In the genomic region with DNA sequence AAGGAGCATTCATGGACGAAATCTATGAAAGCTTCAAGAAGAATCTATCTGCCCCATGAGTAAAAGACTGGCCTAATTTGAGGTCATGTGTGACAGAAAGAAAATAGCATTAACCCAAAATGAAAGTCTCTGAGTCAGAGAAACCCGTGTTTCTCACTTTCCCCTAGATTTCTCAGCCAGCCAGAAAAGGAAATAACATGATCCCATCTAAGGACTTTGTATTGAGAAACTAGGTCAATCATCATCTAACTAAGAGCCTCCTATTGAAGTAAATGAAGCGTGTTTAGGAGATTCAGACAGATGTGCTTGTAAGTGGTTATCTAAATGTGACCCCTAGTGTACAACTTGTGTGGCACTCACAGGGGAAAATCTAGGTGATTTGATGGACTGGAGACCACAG, we compare ENCODE assay signal across 11 cellular contexts.
DNase-seq lines count a peak whose midpoint lies in the region; ATAC-seq, FAIRE-seq and TF ChIP-seq lines count a peak whose summit lies in the region.
"Had no signal": no experiment of that assay in that cellular context is flagged by ENCODE, and none has a peak within 500 bp of the region (broad histone marks: within the 10 kb centered on the region; RNA-seq: fewer than 3 reads in every experiment).

No MANE protein-coding gene starts in this region.

- H4K20me1 ChIP-seq in smooth muscle cell (ENCODE audit: low read depth), result no peaks in the 10 kb centered on the region

- H3K36me3 ChIP-seq in smooth muscle cell (ENCODE audit: low read depth), result no peaks in the 10 kb centered on the region

- H3K4me1 ChIP-seq in smooth muscle cell (ENCODE audit: low read depth), result peaks cover 16% of the 10 kb centered on the region

- peaks cover 5% of the 10 kb centered on the region for H3K4me1 Mint-ChIP-seq in activated T-helper 17 cell treated with anti-CD3 and anti-CD28 coated beads, Interleukin-2, amount 50 U/mL, for 72 hours
- H3K4me1 Mint-ChIP-seq in stimulated activated memory B cell treated with anti-CD40 and anti-IgM and Interleukin-4, amounts not matched to agents 10 μg/mL and 1 μg/mL and 100 μg/mL, for 72 hours, result no peaks in the 10 kb centered on the region
- H3K4me1 Mint-ChIP-seq in immature natural killer cell, result no peaks in the 10 kb centered on the region
- H3K4me1 Mint-ChIP-seq: activated CD4-positive, alpha-beta T cell treated with anti-CD3 and anti-CD28 coated beads, Interleukin-2, amount 10 ng/mL, durations not matched to agents 7 days and 5 days had no signal

- H3K9me3 Mint-ChIP-seq in activated T-helper 17 cell treated with anti-CD3 and anti-CD28 coated beads, Interleukin-2, amount 50 U/mL, for 72 hours, result peaks cover 3% of the 10 kb centered on the region
- H3K9me3 Mint-ChIP-seq in stimulated activated memory B cell treated with anti-CD40 and anti-IgM and Interleukin-4, amounts not matched to agents 10 μg/mL and 1 μg/mL and 100 μg/mL, for 72 hours, result peaks cover 6% of the 10 kb centered on the region
- H3K9me3 Mint-ChIP-seq in immature natural killer cell, result peaks cover 0 to 5% (median 1%) of the 10 kb centered on the region in 6 donors
- H3K9me3 Mint-ChIP-seq: activated CD4-positive, alpha-beta T cell treated with anti-CD3 and anti-CD28 coated beads, Interleukin-2, amount 10 ng/mL, durations not matched to agents 7 days and 5 days had no signal

- WGBS in smooth muscle cell (ENCODE audit: low lambda C conversion rate), result 48% methylated on average over 3 of the region's 3 CpGs

- peak overlapping the region; percentile 51 for H2AFZ ChIP-seq in smooth muscle cell (ENCODE audit: low read depth)

- DNase-seq in H54 (ENCODE audit: insufficient read length, low spot score), result no peak
- no peak for DNase-seq in smooth muscle cell (lab: John Stamatoyannopoulos, UW; ENCODE audit: unreplicated experiment)
- no peak for DNase-seq in AML-193 (lab: John Stamatoyannopoulos, UW)
- DNase-seq in immature natural killer cell, result no peak
- DNase-seq: activated CD4-positive, alpha-beta T cell treated with anti-CD3 and anti-CD28 coated beads, Interleukin-2, amount 10 ng/mL, durations not matched to agents 7 days and 5 days; amygdala; KBM-7; substantia nigra had no signal

- TF ChIP-seq CTCF in smooth muscle cell (IDR thresholded peaks at IDR 0.05; ENCODE audit: borderline replicate concordance, insufficient read depth, poor library complexity, severe bottlenecking), result no peak

- peak; percentile 30 for FAIRE-seq in H54 (lab: Jason Lieb, UNC)

- no peaks in the 10 kb centered on the region for H3K27me3 ChIP-seq in smooth muscle cell (ENCODE audit: low read depth)

- peaks cover 11% of the 10 kb centered on the region for H3F3A ChIP-seq in smooth muscle cell (ENCODE audit: low read depth)

- H3K36me3 Mint-ChIP-seq in activated T-helper 17 cell treated with anti-CD3 and anti-CD28 coated beads, Interleukin-2, amount 50 U/mL, for 72 hours (ENCODE audit: low read depth), result no peaks in the 10 kb centered on the region
- no peaks in the 10 kb centered on the region for H3K36me3 Mint-ChIP-seq in stimulated activated memory B cell treated with anti-CD40 and anti-IgM and Interleukin-4, amounts not matched to agents 10 μg/mL and 1 μg/mL and 100 μg/mL, for 72 hours
- no peaks in the 10 kb centered on the region for H3K36me3 Mint-ChIP-seq in immature natural killer cell

- no peak overlapping the region for H3K9ac ChIP-seq in smooth muscle cell (ENCODE audit: low read depth)

- peaks cover 4% of the 10 kb centered on the region for H3K27me3 Mint-ChIP-seq in activated T-helper 17 cell treated with anti-CD3 and anti-CD28 coated beads, Interleukin-2, amount 50 U/mL, for 72 hours
- peaks cover 17% of the 10 kb centered on the region for H3K27me3 Mint-ChIP-seq in stimulated activated memory B cell treated with anti-CD40 and anti-IgM and Interleukin-4, amounts not matched to agents 10 μg/mL and 1 μg/mL and 100 μg/mL, for 72 hours
- peaks cover 2 to 5% (median 4%) of the 10 kb centered on the region in 3 donors for H3K27me3 Mint-ChIP-seq in immature natural killer cell (ENCODE audit: low read depth in 3 of 3)

- peak; percentile 66 for ATAC-seq in GM18505 (IDR thresholded peaks at IDR 0.05; ENCODE audit: unreplicated experiment)
- peak; percentile 92 for ATAC-seq in activated T-helper 17 cell treated with anti-CD3 and anti-CD28 coated beads, Interleukin-2, amount 50 U/mL, for 72 hours (replicated peaks)
- ATAC-seq in stimulated activated memory B cell treated with anti-CD40 and anti-IgM and Interleukin-4, amounts not matched to agents 10 μg/mL and 1 μg/mL and 100 μg/mL, for 72 hours, result no peak

- H3K79me2 ChIP-seq in smooth muscle cell (ENCODE audit: low read depth), result no peaks in the 10 kb centered on the region

- H3K27ac ChIP-seq in smooth muscle cell (ENCODE audit: low read depth), result peak overlapping the region; percentile 12

- no peak overlapping the region for H3K4me3 ChIP-seq in smooth muscle cell

- H3K4me3 Mint-ChIP-seq in activated T-helper 17 cell treated with anti-CD3 and anti-CD28 coated beads, Interleukin-2, amount 50 U/mL, for 72 hours, result no peak overlapping the region
- no peak overlapping the region for H3K4me3 Mint-ChIP-seq in stimulated activated memory B cell treated with anti-CD40 and anti-IgM and Interleukin-4, amounts not matched to agents 10 μg/mL and 1 μg/mL and 100 μg/mL, for 72 hours
- no peak overlapping the region for H3K4me3 Mint-ChIP-seq in immature natural killer cell
- H3K4me3 Mint-ChIP-seq: activated CD4-positive, alpha-beta T cell treated with anti-CD3 and anti-CD28 coated beads, Interleukin-2, amount 10 ng/mL, durations not matched to agents 7 days and 5 days had no signal

- peak overlapping the region; percentile 12 for H3K4me2 ChIP-seq in smooth muscle cell

- H3K9me3 ChIP-seq in smooth muscle cell (replicated peaks; ENCODE audit: low read depth), result no peaks in the 10 kb centered on the region

- TF ChIP-seq POLR2A in GM18505 (IDR thresholded peaks at IDR 0.05; ENCODE audit: borderline replicate concordance, extremely low read depth, insufficient read depth, insufficient read length) (no peak), H54 (IDR thresholded peaks at IDR 0.05; ENCODE audit: low read depth, low read length) (no peak)

- H3K27ac Mint-ChIP-seq in activated T-helper 17 cell treated with anti-CD3 and anti-CD28 coated beads, Interleukin-2, amount 50 U/mL, for 72 hours, result no peak overlapping the region
- H3K27ac Mint-ChIP-seq in stimulated activated memory B cell treated with anti-CD40 and anti-IgM and Interleukin-4, amounts not matched to agents 10 μg/mL and 1 μg/mL and 100 μg/mL, for 72 hours, result no peak overlapping the region
- H3K27ac Mint-ChIP-seq in immature natural killer cell, result no peak overlapping the region
- H3K27ac Mint-ChIP-seq: activated CD4-positive, alpha-beta T cell treated with anti-CD3 and anti-CD28 coated beads, Interleukin-2, amount 10 ng/mL, durations not matched to agents 7 days and 5 days had no signal
